Comparison of ENCODE assay signal across 8 cellular contexts in genomic region chr3:42803800-42804112, GRCh38. TPM values are rescaled to one million over a fixed set of nuclear protein-coding genes. Genes with fewer than 3 reads are reported as not detected.
DNase-seq lines count a peak whose midpoint lies in the region; ATAC-seq and TF ChIP-seq lines count a peak whose summit lies in the region.

No MANE protein-coding gene starts in this region.

- POLR2A ChIA-PET in activated CD4-positive, alpha-beta memory T cell treated with anti-CD3 and anti-CD28 coated beads for 36 hours (lab: Charles Lee) = no interaction called here

- peaks cover 11% of the 10 kb centered on the region for H3K36me3 Mint-ChIP-seq in activated CD4-positive, alpha-beta memory T cell treated with anti-CD3 and anti-CD28 coated beads for 36 hours

- H3K23ac ChIP-seq in neuronal stem cell (ENCODE audit: low read depth, low read length, poor library complexity) = peak overlapping the region; percentile 100

- no peaks in the 10 kb centered on the region for H3K9me3 Mint-ChIP-seq in activated CD4-positive, alpha-beta memory T cell treated with anti-CD3 and anti-CD28 coated beads for 36 hours

- peaks cover 7% of the 10 kb centered on the region for H3K27me3 Mint-ChIP-seq in activated CD4-positive, alpha-beta memory T cell treated with anti-CD3 and anti-CD28 coated beads for 36 hours

- peak overlapping the region; percentile 90 for H3K14ac ChIP-seq in neuronal stem cell (ENCODE audit: low read length)

- no peak overlapping the region for H3K4ac ChIP-seq in neuronal stem cell (ENCODE audit: low read length)

- H3K4me3 ChIP-seq in fibroblast of the aortic adventitia (ENCODE audit: low read depth, low read length) (peak overlapping the region; percentile 94), neuronal stem cell (ENCODE audit: low read length in 2 of 2) (peak overlapping the region; percentile 80 to 90)

- H2BK12ac ChIP-seq in neuronal stem cell (ENCODE audit: low read length) = no peak overlapping the region

- peak overlapping the region; percentile 95 for H2AFZ ChIP-seq in neuronal stem cell (ENCODE audit: low read length)

- peak overlapping the region; percentile 33 for H2AK5ac ChIP-seq in neuronal stem cell (ENCODE audit: low read depth, low read length)

- H2BK15ac ChIP-seq in neuronal stem cell (ENCODE audit: low read length) = peak overlapping the region; percentile 19

- H3K9ac ChIP-seq in neuronal stem cell (ENCODE audit: low read depth, low read length, poor library complexity) = peak overlapping the region; percentile 97

- H3K18ac ChIP-seq in neuronal stem cell (ENCODE audit: low read length) = peak overlapping the region; percentile 95

- peaks cover 2 to 35% of the 10 kb centered on the region in 2 donors for H3K36me3 ChIP-seq in neuronal stem cell (replicated peaks in 1 of 2; ENCODE audit: control insufficient read depth in 2 of 2, insufficient read depth in 2 of 2, low read length in 2 of 2)

- H3K27ac Mint-ChIP-seq in activated CD4-positive, alpha-beta memory T cell treated with anti-CD3 and anti-CD28 coated beads for 36 hours = peak overlapping the region; percentile 86

- H4K8ac ChIP-seq in neuronal stem cell (ENCODE audit: low read depth, low read length) = no peak overlapping the region

- H2BK5ac ChIP-seq in neuronal stem cell (ENCODE audit: low read length) = no peak overlapping the region

- H3K4me1 ChIP-seq in neuronal stem cell (ENCODE audit: control insufficient read depth in 2 of 2, insufficient read depth in 1 of 2, low read depth in 1 of 2, low read length in 2 of 2) = peaks cover 4 to 10% of the 10 kb centered on the region in 2 donors

- H2BK120ac ChIP-seq in neuronal stem cell (ENCODE audit: low read depth, low read length) = no peak overlapping the region

- no peak for TF ChIP-seq CTCF in fibroblast of the aortic adventitia (IDR thresholded peaks at IDR 0.05; ENCODE audit: insufficient read depth, low read length)

- H3K27ac ChIP-seq in neuronal stem cell (replicated peaks; ENCODE audit: low read length) = peak overlapping the region; percentile 69

- peak overlapping the region; percentile 77 for H3K4me2 ChIP-seq in neuronal stem cell (ENCODE audit: insufficient read depth, low read length, poor library complexity, severe bottlenecking)

- peak; percentile 66 for DNase-seq in DMS 273 (lab: John Stamatoyannopoulos, UW; ENCODE audit: unreplicated experiment)
- DNase-seq in DMS 273 treated with DMSO at 0.1 percent for 48 hours (lab: John Stamatoyannopoulos, UW) = no peak
- peak; percentile 45 for DNase-seq in HuH-7 (ENCODE audit: low spot score)
- peak; percentile 57 for DNase-seq in activated CD4-positive, alpha-beta memory T cell treated with anti-CD3 and anti-CD28 coated beads for 36 hours
- DNase-seq in fibroblast of the aortic adventitia (ENCODE audit: low read depth) = no peak
- peak; percentile 36 for DNase-seq in neuronal stem cell (ENCODE audit: low spot score)
- DNase-seq in islet precursor cell = no peak

- WGBS in neuronal stem cell (ENCODE audit: extremely low coverage in 2 of 2, insufficient read length in 2 of 2, insufficient replicate concordance in 1 of 2), 2 donors = no CpG with 5 or more reads among the region's 21 CpGs

- H3K79me1 ChIP-seq in neuronal stem cell (ENCODE audit: low read depth, low read length) = peaks cover 2% of the 10 kb centered on the region

- peaks cover 0 to 14% (median 8%) of the 10 kb centered on the region in 3 experiments for H3K27me3 ChIP-seq in neuronal stem cell (ENCODE audit: control insufficient read depth in 3 of 3, insufficient read depth in 3 of 3, low read depth in 1 of 3, low read length in 3 of 3)

- peak; percentile 24 for ATAC-seq in GM21528 (IDR thresholded peaks at IDR 0.05; ENCODE audit: low FRiP score, unreplicated experiment)

- peaks cover 0 to 4% of the 10 kb centered on the region in 2 donors for H3K9me3 ChIP-seq in neuronal stem cell (replicated peaks in 1 of 2; ENCODE audit: control insufficient read depth in 2 of 2, insufficient read depth in 1 of 2, low read depth in 1 of 2, low read length in 2 of 2)

- H3K4me3 Mint-ChIP-seq in activated CD4-positive, alpha-beta memory T cell treated with anti-CD3 and anti-CD28 coated beads for 36 hours = peak overlapping the region; percentile 95

- H4K91ac ChIP-seq in neuronal stem cell (ENCODE audit: low read depth, low read length, poor library complexity) = no peak overlapping the region

- peaks cover 33% of the 10 kb centered on the region for H3K4me1 Mint-ChIP-seq in activated CD4-positive, alpha-beta memory T cell treated with anti-CD3 and anti-CD28 coated beads for 36 hours (ENCODE audit: low read depth)

- CTCF ChIA-PET in activated CD4-positive, alpha-beta memory T cell treated with anti-CD3 and anti-CD28 coated beads for 36 hours (lab: Charles Lee) = interaction anchor here (1.1 to 2.0 kb wide), 3 partner anchors 17 to 28 kb away, joined by 3 to 7 read pairs (median 5); no protein-coding TSS in a partner anchor

- intact Hi-C loops in activated CD4-positive, alpha-beta memory T cell treated with anti-CD3 and anti-CD28 coated beads for 36 hours (cut with micrococcal nuclease) = loop anchor here (1.0 kb wide), 1 partner anchor 30 kb away; the partner anchor contains the start of gene CCDC13

RNA-seq across cellular contexts. Expression of gene HIGD1A, which starts 0.5 kb away (rescaled TPM):
- total RNA-seq in activated CD4-positive, alpha-beta memory T cell treated with anti-CD3 and anti-CD28 coated beads for 36 hours = 10 to 100 TPM; 63.7 to 68.4 TPM
- 75.1 and 163 TPM in 2 replicates for total RNA-seq in fibroblast of the aortic adventitia (ENCODE audit: low replicate concordance)
- polyA plus RNA-seq in neuronal stem cell (2013, experiment 1 of 2) = 130 TPM
- polyA plus RNA-seq in neuronal stem cell (2013, experiment 2 of 2) = 127 TPM

RNA-seq across cellular contexts. Expression of gene ACKR2, which starts 5.5 kb away (rescaled TPM):
- total RNA-seq in activated CD4-positive, alpha-beta memory T cell treated with anti-CD3 and anti-CD28 coated beads for 36 hours = under 1 TPM; 0.44 to 0.74 TPM
- under 0.01 and 0.41 TPM in 2 replicates for total RNA-seq in fibroblast of the aortic adventitia (ENCODE audit: low replicate concordance)
- polyA plus RNA-seq in neuronal stem cell (2013, experiment 1 of 2) = 0.13 TPM
- 0.14 TPM for polyA plus RNA-seq in neuronal stem cell (2013, experiment 2 of 2)

RNA-seq across cellular contexts. Expression of gene CCDC13, which starts 30.7 kb away (rescaled TPM):
- under 1 TPM in 1 of 2 experiments, not detected in 1; 0.76 TPM for total RNA-seq in activated CD4-positive, alpha-beta memory T cell treated with anti-CD3 and anti-CD28 coated beads for 36 hours
- total RNA-seq in fibroblast of the aortic adventitia (ENCODE audit: low replicate concordance) = 0.27 and 8.6 TPM in 2 replicates
- 1.3 TPM for polyA plus RNA-seq in neuronal stem cell (2013, experiment 1 of 2)
- polyA plus RNA-seq in neuronal stem cell (2013, experiment 2 of 2) = 1.7 TPM

Comparison
In these comparisons a context has a peak if more than half of its experiments do, and no peak if none do; other contexts are left out.
1. DNase-seq: peak in DMS 273 (single experiment), HuH-7 (single experiment), activated CD4-positive, alpha-beta memory T cell treated with anti-CD3 and anti-CD28 coated beads for 36 hours (single experiment) and neuronal stem cell (single experiment); none in DMS 273 treated with DMSO at 0.1 percent for 48 hours (single experiment), fibroblast of the aortic adventitia (single experiment) and islet precursor cell (single experiment).